In genomic region chr3:149783576-149783975, GRCh38 we compare ENCODE assay signal across 11 cellular contexts. TPM values are rescaled to one million over a fixed set of nuclear protein-coding genes. Genes with fewer than 3 reads are reported as not detected.
DNase-seq lines count a peak whose midpoint lies in the region; ATAC-seq and TF ChIP-seq lines count a peak whose summit lies in the region.
"Had no signal": no experiment of that assay in that cellular context is flagged by ENCODE, and none has a peak within 500 bp of the region (broad histone marks: within the 10 kb centered on the region; RNA-seq: fewer than 3 reads in every experiment).

No MANE protein-coding gene starts in this region.

- no peaks in the 10 kb centered on the region for H3K9me3 Mint-ChIP-seq in Caco-2 (ENCODE audit: unreplicated experiment)
- H3K9me3 Mint-ChIP-seq: stimulated activated naive CD8-positive, alpha-beta T cell treated with anti-CD3 and anti-CD28 coated beads, Interleukin-15, Interleukin-2, amounts not matched to agents 100 ng/mL and 50 ng/mL, for 24 hours had no signal

- peaks cover 24% of the 10 kb centered on the region for H3K4me1 Mint-ChIP-seq in Caco-2 (ENCODE audit: low read depth, unreplicated experiment)

- POLR2A ChIA-PET in Caco-2 (lab: Charles Lee): no interaction called here

- no peaks in the 10 kb centered on the region for H3K36me3 Mint-ChIP-seq in Caco-2 (ENCODE audit: insufficient read depth, unreplicated experiment)

- no TSS peak for BruUV-seq in Caco-2 (replicated peaks; lab: Mats Ljungman, UMichigan)

- intact Hi-C loops in Caco-2 (cut with micrococcal nuclease; ENCODE audit: unreplicated experiment) (no loop called here), mucosa of descending colon (cut with DNase I, micrococcal nuclease) (no loop called here)

- H3K9me3 ChIP-seq in Caco-2 (no peaks in the 10 kb centered on the region), neuron (ENCODE audit: low read length) (no peaks in the 10 kb centered on the region), mucosa of descending colon (no peaks in the 10 kb centered on the region)
- H3K9me3 ChIP-seq: prostate gland had no signal

- no peaks in the 10 kb centered on the region for H3K27me3 ChIP-seq in Caco-2 (replicated peaks; ENCODE audit: control insufficient read depth, insufficient read depth, low read length)
- no peaks in the 10 kb centered on the region for H3K27me3 ChIP-seq in neuron (ENCODE audit: insufficient read depth, low read length)

- CTCF ChIA-PET in Caco-2 (lab: Charles Lee): no interaction called here

- H2AFZ ChIP-seq in neuron (ENCODE audit: low read depth, low read length): peak overlapping the region; percentile 61

- no peak for ATAC-seq in mucosa of descending colon
- no peak for ATAC-seq in GM19324 (IDR thresholded peaks at IDR 0.05; ENCODE audit: low FRiP score, unreplicated experiment)

- H3K4me1 ChIP-seq in Caco-2: peaks cover 20% of the 10 kb centered on the region
- H3K4me1 ChIP-seq in neuron (ENCODE audit: insufficient read depth, low read length): peaks cover 5% of the 10 kb centered on the region
- H3K4me1 ChIP-seq in mucosa of descending colon (ENCODE audit: low read depth): no peaks in the 10 kb centered on the region
- H3K4me1 ChIP-seq: prostate gland had no signal

- H3K4me3 ChIP-seq in Caco-2 (ENCODE audit: low read depth, low read length): no peak overlapping the region
- H3K4me3 ChIP-seq in choroid plexus epithelial cell (ENCODE audit: low read depth, low read length): no peak overlapping the region
- H3K4me3 ChIP-seq in neuron (ENCODE audit: low read length): no peak overlapping the region
- no peak overlapping the region for H3K4me3 ChIP-seq in mucosa of descending colon
- H3K4me3 ChIP-seq: prostate gland had no signal

- TF ChIP-seq CTCF in Caco-2 (IDR thresholded peaks at IDR 0.05; ENCODE audit: insufficient read depth in 1 of 2, low read depth in 1 of 2, low read length in 1 of 2, severe bottlenecking in 1 of 2, unreplicated experiment in 1 of 2) (no peak), choroid plexus epithelial cell (conservative IDR thresholded peaks at IDR 0.05; ENCODE audit: low read depth, low read length) (no peak), mucosa of descending colon (IDR thresholded peaks at IDR 0.05) (no peak)

- no peaks in the 10 kb centered on the region for H3K27me3 Mint-ChIP-seq in Caco-2 (ENCODE audit: insufficient read depth, unreplicated experiment)

- DNase-seq in Caco-2 (no peak), NCI-H226 (peak; percentile 81), choroid plexus epithelial cell (ENCODE audit: low read depth) (peak; percentile 76), NCI-H2227 (lab: John Stamatoyannopoulos, UW; ENCODE audit: unreplicated experiment) (no peak), NCI-H2196 treated with DMSO at 0.1 percent for 48 hours (lab: John Stamatoyannopoulos, UW; ENCODE audit: unreplicated experiment) (no peak), mucosa of descending colon (no peak)
- DNase-seq: erythroblast had no signal

- peak overlapping the region; percentile 36 for H3K4me3 Mint-ChIP-seq in Caco-2 (ENCODE audit: unreplicated experiment)
- H3K4me3 Mint-ChIP-seq: stimulated activated naive CD8-positive, alpha-beta T cell treated with anti-CD3 and anti-CD28 coated beads, Interleukin-15, Interleukin-2, amounts not matched to agents 100 ng/mL and 50 ng/mL, for 24 hours had no signal

- H3K36me3 ChIP-seq in Caco-2 (ENCODE audit: control insufficient read depth, insufficient read depth, low read length) (no peaks in the 10 kb centered on the region), neuron (ENCODE audit: insufficient read depth, low read length) (no peaks in the 10 kb centered on the region), mucosa of descending colon (ENCODE audit: low read depth) (no peaks in the 10 kb centered on the region)
- H3K36me3 ChIP-seq: prostate gland had no signal

- H3K27ac Mint-ChIP-seq in Caco-2 (ENCODE audit: unreplicated experiment): peak overlapping the region; percentile 91
- H3K27ac Mint-ChIP-seq: stimulated activated naive CD8-positive, alpha-beta T cell treated with anti-CD3 and anti-CD28 coated beads, Interleukin-15, Interleukin-2, amounts not matched to agents 100 ng/mL and 50 ng/mL, for 24 hours had no signal

RNA-seq across cellular contexts. Expression of gene ANKUB1, which starts 8.8 kb away (rescaled TPM):
- total RNA-seq in Caco-2 (2022) (not detected in 2 replicates), mucosa of descending colon (not detected)
- total RNA-seq: prostate gland had no signal

RNA-seq across cellular contexts. Expression of gene RNF13, which starts 29.4 kb away (rescaled TPM):
- 35.6 and 44.2 TPM in 2 replicates for total RNA-seq in Caco-2 (2022)
- 10 to 100 TPM; 52.6 to 85.0 (median 64.9) TPM for total RNA-seq in mucosa of descending colon

RNA-seq across cellular contexts. Expression of gene COMMD2, which starts 31.3 kb away (rescaled TPM):
- 42.6 and 43.3 TPM in 2 replicates for total RNA-seq in Caco-2 (2022)
- total RNA-seq in mucosa of descending colon: 10 to 100 TPM; 19.7 to 26.9 (median 25.4) TPM

Comparison
In these comparisons a context has a peak if more than half of its experiments do, and no peak if none do; other contexts are left out.
1. DNase-seq: peak in NCI-H226 (single experiment) and choroid plexus epithelial cell (single experiment); none in Caco-2 (0 of 2), NCI-H2227 (single experiment), NCI-H2196 treated with DMSO at 0.1 percent for 48 hours (single experiment) and mucosa of descending colon (0 of 3).